In the genomic region with DNA sequence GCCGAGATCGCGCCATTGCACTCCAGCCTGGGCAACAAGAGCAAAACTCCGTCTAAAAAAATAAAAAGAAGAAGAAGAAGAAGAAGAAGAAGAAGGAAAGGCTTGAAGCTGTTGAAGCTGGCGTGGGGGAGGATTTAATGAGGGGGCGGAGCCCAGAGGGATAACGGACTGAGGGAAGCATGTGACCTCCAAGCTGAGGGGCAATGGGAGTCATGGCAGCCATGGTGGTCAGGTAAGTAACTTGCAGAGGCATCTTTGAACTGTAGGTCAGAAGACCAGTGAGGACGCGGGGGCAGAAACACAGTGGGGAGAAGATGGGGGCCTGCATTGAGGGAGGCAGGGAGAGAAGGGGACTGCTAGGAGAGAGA, we compare ENCODE assay signal across 1 cellular context.
TF ChIP-seq lines count a peak whose summit lies in the region.

No MANE protein-coding gene starts in this region.

TF ChIP-seq in HepG2, 621 proteins besides CTCF, POLR2A, EP300 and RAD21:
- TF ChIP-seq ZNF562 (CRISPR knock-in tag; IDR thresholded peaks at IDR 0.05; ENCODE audit: borderline replicate concordance): no peak
- no peak for TF ChIP-seq NFIC (IDR thresholded peaks at IDR 0.05; ENCODE audit: low read length)
- no peak for TF ChIP-seq PPARG (CRISPR knock-in tag; conservative IDR thresholded peaks at IDR 0.05)
- no peak for TF ChIP-seq PTBP1 (IDR thresholded peaks at IDR 0.05; ENCODE audit: low read depth, low read length, poor library complexity, severe bottlenecking)
- TF ChIP-seq ZNF563 (CRISPR knock-in tag; IDR thresholded peaks at IDR 0.05): no peak
- no peak for TF ChIP-seq HNRNPUL1 (IDR thresholded peaks at IDR 0.05; ENCODE audit: low read depth, low read length)
- no peak for TF ChIP-seq GLI4 (CRISPR knock-in tag; IDR thresholded peaks at IDR 0.05; ENCODE audit: borderline replicate concordance)
- TF ChIP-seq KLF15 (CRISPR knock-in tag; IDR thresholded peaks at IDR 0.05; ENCODE audit: borderline replicate concordance): no peak
- no peak for TF ChIP-seq RXRB (CRISPR knock-in tag; IDR thresholded peaks at IDR 0.05; ENCODE audit: borderline replicate concordance)
- TF ChIP-seq KAT2B (IDR thresholded peaks at IDR 0.05; ENCODE audit: borderline replicate concordance, low read depth, low read length): no peak
- no peak for TF ChIP-seq ZNF629 (CRISPR knock-in tag; conservative IDR thresholded peaks at IDR 0.05)
- TF ChIP-seq, protein P1, sequence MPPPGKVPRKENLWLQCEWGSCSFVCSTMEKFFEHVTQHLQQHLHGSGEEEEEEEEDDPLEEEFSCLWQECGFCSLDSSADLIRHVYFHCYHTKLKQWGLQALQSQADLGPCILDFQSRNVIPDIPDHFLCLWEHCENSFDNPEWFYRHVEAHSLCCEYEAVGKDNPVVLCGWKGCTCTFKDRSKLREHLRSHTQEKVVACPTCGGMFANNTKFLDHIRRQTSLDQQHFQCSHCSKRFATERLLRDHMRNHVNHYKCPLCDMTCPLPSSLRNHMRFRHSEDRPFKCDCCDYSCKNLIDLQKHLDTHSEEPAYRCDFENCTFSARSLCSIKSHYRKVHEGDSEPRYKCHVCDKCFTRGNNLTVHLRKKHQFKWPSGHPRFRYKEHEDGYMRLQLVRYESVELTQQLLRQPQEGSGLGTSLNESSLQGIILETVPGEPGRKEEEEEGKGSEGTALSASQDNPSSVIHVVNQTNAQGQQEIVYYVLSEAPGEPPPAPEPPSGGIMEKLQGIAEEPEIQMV (CRISPR knock-in tag; IDR thresholded peaks at IDR 0.05; ENCODE audit: low read depth): no peak
- TF ChIP-seq EED (CRISPR knock-in tag; IDR thresholded peaks at IDR 0.05): no peak
- no peak for TF ChIP-seq TCF7 (IDR thresholded peaks at IDR 0.05; ENCODE audit: low read depth)
- TF ChIP-seq ZBTB21 (CRISPR knock-in tag; IDR thresholded peaks at IDR 0.05): no peak
- no peak for TF ChIP-seq TOPORS (CRISPR knock-in tag; IDR thresholded peaks at IDR 0.05)
- TF ChIP-seq ZNF616 (CRISPR knock-in tag; IDR thresholded peaks at IDR 0.05; ENCODE audit: low read depth): no peak
